1 cellular context compared by ENCODE assay signal in genomic region chr16:85348921-85349334, GRCh38.
TF ChIP-seq lines count a peak whose summit lies in the region.

No MANE protein-coding gene starts in this region.

TF ChIP-seq in K562, 482 proteins besides CTCF, POLR2A, EP300 and RAD21 (continued from another document):
- TF ChIP-seq, protein P1, sequence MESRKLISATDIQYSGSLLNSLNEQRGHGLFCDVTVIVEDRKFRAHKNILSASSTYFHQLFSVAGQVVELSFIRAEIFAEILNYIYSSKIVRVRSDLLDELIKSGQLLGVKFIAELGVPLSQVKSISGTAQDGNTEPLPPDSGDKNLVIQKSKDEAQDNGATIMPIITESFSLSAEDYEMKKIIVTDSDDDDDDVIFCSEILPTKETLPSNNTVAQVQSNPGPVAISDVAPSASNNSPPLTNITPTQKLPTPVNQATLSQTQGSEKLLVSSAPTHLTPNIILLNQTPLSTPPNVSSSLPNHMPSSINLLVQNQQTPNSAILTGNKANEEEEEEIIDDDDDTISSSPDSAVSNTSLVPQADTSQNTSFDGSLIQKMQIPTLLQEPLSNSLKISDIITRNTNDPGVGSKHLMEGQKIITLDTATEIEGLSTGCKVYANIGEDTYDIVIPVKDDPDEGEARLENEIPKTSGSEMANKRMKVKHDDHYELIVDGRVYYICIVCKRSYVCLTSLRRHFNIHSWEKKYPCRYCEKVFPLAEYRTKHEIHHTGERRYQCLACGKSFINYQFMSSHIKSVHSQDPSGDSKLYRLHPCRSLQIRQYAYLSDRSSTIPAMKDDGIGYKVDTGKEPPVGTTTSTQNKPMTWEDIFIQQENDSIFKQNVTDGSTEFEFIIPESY (CRISPR knock-in tag; IDR thresholded peaks at IDR 0.05): 0 out of 2 replicates have a peak, but pooled peaks have one; percentile 29
- TF ChIP-seq SRF (CRISPR knock-in tag; IDR thresholded peaks at IDR 0.05) (no peak), HMG20B (CRISPR knock-in tag; IDR thresholded peaks at IDR 0.05) (no peak), ZNF253 (CRISPR knock-in tag; conservative IDR thresholded peaks at IDR 0.05) (no peak), FOXM1 (IDR thresholded peaks at IDR 0.05; ENCODE audit: low read depth) (no peak), FOXM1 (CRISPR knock-in tag; IDR thresholded peaks at IDR 0.05; ENCODE audit: low read depth) (no peak)
- TF ChIP-seq, protein P2, sequence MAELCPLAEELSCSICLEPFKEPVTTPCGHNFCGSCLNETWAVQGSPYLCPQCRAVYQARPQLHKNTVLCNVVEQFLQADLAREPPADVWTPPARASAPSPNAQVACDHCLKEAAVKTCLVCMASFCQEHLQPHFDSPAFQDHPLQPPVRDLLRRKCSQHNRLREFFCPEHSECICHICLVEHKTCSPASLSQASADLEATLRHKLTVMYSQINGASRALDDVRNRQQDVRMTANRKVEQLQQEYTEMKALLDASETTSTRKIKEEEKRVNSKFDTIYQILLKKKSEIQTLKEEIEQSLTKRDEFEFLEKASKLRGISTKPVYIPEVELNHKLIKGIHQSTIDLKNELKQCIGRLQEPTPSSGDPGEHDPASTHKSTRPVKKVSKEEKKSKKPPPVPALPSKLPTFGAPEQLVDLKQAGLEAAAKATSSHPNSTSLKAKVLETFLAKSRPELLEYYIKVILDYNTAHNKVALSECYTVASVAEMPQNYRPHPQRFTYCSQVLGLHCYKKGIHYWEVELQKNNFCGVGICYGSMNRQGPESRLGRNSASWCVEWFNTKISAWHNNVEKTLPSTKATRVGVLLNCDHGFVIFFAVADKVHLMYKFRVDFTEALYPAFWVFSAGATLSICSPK (IDR thresholded peaks at IDR 0.05; ENCODE audit: borderline replicate concordance): no peak
- TF ChIP-seq, protein P3, sequence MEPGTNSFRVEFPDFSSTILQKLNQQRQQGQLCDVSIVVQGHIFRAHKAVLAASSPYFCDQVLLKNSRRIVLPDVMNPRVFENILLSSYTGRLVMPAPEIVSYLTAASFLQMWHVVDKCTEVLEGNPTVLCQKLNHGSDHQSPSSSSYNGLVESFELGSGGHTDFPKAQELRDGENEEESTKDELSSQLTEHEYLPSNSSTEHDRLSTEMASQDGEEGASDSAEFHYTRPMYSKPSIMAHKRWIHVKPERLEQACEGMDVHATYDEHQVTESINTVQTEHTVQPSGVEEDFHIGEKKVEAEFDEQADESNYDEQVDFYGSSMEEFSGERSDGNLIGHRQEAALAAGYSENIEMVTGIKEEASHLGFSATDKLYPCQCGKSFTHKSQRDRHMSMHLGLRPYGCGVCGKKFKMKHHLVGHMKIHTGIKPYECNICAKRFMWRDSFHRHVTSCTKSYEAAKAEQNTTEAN (CRISPR knock-in tag; IDR thresholded peaks at IDR 0.05): no peak
